Comparison of ENCODE assay signal across 8 cellular contexts in the genomic region with DNA sequence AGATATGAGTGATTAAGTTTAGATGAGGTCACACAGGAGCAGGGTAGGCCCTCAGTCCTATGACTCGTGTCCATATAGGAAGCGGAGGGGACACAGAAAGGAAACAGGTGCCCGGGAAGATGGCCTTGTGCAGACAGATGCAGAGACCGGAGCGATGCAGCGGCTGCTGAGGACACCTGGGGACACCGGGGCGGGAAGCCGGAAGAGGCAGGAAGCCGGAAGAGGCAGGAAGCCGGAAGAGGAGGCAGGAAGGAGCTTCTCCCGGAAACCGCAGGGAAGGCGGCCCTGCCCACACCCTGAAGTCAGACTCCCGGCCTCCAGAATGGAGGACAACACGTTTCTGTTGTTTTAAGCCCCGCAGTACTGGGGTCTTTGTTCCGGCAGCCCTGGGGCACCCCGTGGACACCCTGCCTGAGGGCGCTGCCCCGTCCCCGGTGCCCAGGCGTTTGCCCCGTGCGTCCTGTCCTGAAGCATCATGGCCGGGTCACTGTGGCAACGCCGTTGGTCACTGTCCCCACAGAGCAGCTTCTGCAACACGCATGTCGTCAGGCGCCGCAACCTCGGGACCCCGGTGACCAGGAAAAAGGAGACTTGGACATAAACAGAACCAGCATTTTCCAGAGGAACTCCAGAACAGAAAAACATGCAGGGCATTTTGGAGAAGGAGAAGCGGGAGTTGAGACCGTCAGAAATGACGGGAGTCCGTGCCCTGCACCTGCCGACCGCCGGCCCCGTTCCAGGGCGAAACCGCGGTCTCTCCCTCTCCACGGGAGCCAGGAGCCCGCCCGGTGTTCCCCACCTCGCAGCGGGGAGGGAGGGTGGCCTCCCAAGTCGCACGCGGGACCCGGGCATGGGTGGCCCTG.
DNase-seq lines count a peak whose midpoint lies in the region; ATAC-seq and TF ChIP-seq lines count a peak whose summit lies in the region.

No MANE protein-coding gene starts in this region.

- H3K4me1 ChIP-seq in testis = no peaks in the 10 kb centered on the region
- no peaks in the 10 kb centered on the region for H3K4me1 ChIP-seq in PC-9 (replicated peaks; ENCODE audit: insufficient read depth)

- 27 to 39% methylated on average over 33 to 54 of the region's 54 CpGs for WGBS in testis, 2 donors

- peak; percentile 18 for ATAC-seq in left colon

- H3K27me3 ChIP-seq in testis = no peaks in the 10 kb centered on the region
- H3K27me3 ChIP-seq in PC-9 (ENCODE audit: insufficient read depth, low read depth) = peaks cover 99% of the 10 kb centered on the region

- H3K79me2 ChIP-seq in PC-9 (ENCODE audit: low read depth) = no peaks in the 10 kb centered on the region

- H3K4me3 ChIP-seq in testis (peak overlapping the region; percentile 19 to 27), PC-9 (no peak overlapping the region)

- no peaks in the 10 kb centered on the region for H3F3A ChIP-seq in PC-9 (ENCODE audit: insufficient read depth, low read depth)

- peak; percentile 46 for DNase-seq in activated T-cell treated with anti-CD3 and anti-CD28 coated beads for 24 hours (ENCODE audit: low read depth)
- DNase-seq in activated T-cell treated with anti-CD3 and anti-CD28 coated beads, Interleukin-2, amount 50 U/mL, for 1 hour = no peak
- peak; percentile 11 for DNase-seq in activated CD4-positive, alpha-beta T cell treated with anti-CD3 and anti-CD28 coated beads, Interleukin-2, amount 50 U/mL, for 1 hour
- DNase-seq in left colon = peak in 1 of 2 donors; percentile 13
- peak; percentile 23 for DNase-seq in testis
- DNase-seq in PC-9 = no peak
- no peak for DNase-seq in MV-4-11 (lab: John Stamatoyannopoulos, UW)
- DNase-seq in activated gamma-delta T cell treated with Interleukin-2 at 50 U/mL for 16 hours = no peak

- CTCF ChIA-PET in PC-9 (lab: Charles Lee) = no interaction called here

- TF ChIP-seq POLR2A in testis (IDR thresholded peaks at IDR 0.05) = no peak

- no peak for TF ChIP-seq CTCF in testis (IDR thresholded peaks at IDR 0.05)
- TF ChIP-seq CTCF in PC-9 (conservative IDR thresholded peaks at IDR 0.05) = no peak

- no peaks in the 10 kb centered on the region for H3K36me3 ChIP-seq in testis (ENCODE audit: low read depth, missing control alignments)
- H3K36me3 ChIP-seq in PC-9 (ENCODE audit: low read depth) = no peaks in the 10 kb centered on the region

- H2AFZ ChIP-seq in PC-9 = no peak overlapping the region

- intact Hi-C loops in left colon (cut with DNase I, micrococcal nuclease) (no loop called here), testis (cut with DNase I; ENCODE audit: low total_unique reads) (no loop called here), PC-9 (cut with micrococcal nuclease; ENCODE audit: unreplicated experiment) (no loop called here)

- POLR2A ChIA-PET in PC-9 (lab: Charles Lee; ENCODE audit: unreplicated experiment) = no interaction called here

- H3K9me2 ChIP-seq in PC-9 (ENCODE audit: insufficient read depth) = no peaks in the 10 kb centered on the region

- H3K27ac ChIP-seq in testis (no peak overlapping the region), PC-9 (no peak overlapping the region)

- H4K20me1 ChIP-seq in PC-9 (ENCODE audit: insufficient read depth) = peaks cover 8% of the 10 kb centered on the region

- H3K4me2 ChIP-seq in PC-9 = no peak overlapping the region

- no TSS peak for BruUV-seq in PC-9 (replicated peaks; lab: Mats Ljungman, UMichigan)

- no peaks in the 10 kb centered on the region for H3K9me3 ChIP-seq in testis
- H3K9me3 ChIP-seq in PC-9 (ENCODE audit: insufficient read depth, low read depth) = no peaks in the 10 kb centered on the region

Comparison
In these comparisons a context has a peak if more than half of its experiments do, and no peak if none do; other contexts are left out.
1. DNase-seq: peak in activated T-cell treated with anti-CD3 and anti-CD28 coated beads for 24 hours (single experiment), activated CD4-positive, alpha-beta T cell treated with anti-CD3 and anti-CD28 coated beads, Interleukin-2, amount 50 U/mL, for 1 hour (single experiment) and testis (single experiment); none in activated T-cell treated with anti-CD3 and anti-CD28 coated beads, Interleukin-2, amount 50 U/mL, for 1 hour (single experiment), PC-9 (0 of 2), MV-4-11 (single experiment) and activated gamma-delta T cell treated with Interleukin-2 at 50 U/mL for 16 hours (single experiment).